ENCODE assay signal across 8 cellular contexts in genomic region chr1:199272690-199273089, GRCh38.
DNase-seq lines count a peak whose midpoint lies in the region; ATAC-seq lines count a peak whose summit lies in the region.

No MANE protein-coding gene starts in this region.

- H3K27ac ChIP-seq in SK-N-MC = peak overlapping the region; percentile 57

- no peak overlapping the region for H3K9ac ChIP-seq in SK-N-MC (ENCODE audit: insufficient read length)

- no peaks in the 10 kb centered on the region for H3K9me3 ChIP-seq in SK-N-MC (ENCODE audit: low read depth, low read length)

- no peak overlapping the region for H3K4me3 ChIP-seq in SK-N-MC

- DNase-seq in SK-N-MC (ENCODE audit: low read depth, low spot score) = no peak
- peak; percentile 95 for DNase-seq in iris pigment epithelial cell (ENCODE audit: low read depth)
- no peak for DNase-seq in globus pallidus (ENCODE audit: low spot score)
- DNase-seq in NCI-H146 treated with DMSO at 0.1 percent for 48 hours (lab: John Stamatoyannopoulos, UW; ENCODE audit: unreplicated experiment) = no peak
- DNase-seq in NCI-H1105 (lab: John Stamatoyannopoulos, UW) = no peak
- no peak for DNase-seq in NCI-H2227 (lab: John Stamatoyannopoulos, UW; ENCODE audit: unreplicated experiment)

- peak; percentile 93 for ATAC-seq in GM18868 (IDR thresholded peaks at IDR 0.05; ENCODE audit: unreplicated experiment)
- ATAC-seq in HG02885 (IDR thresholded peaks at IDR 0.05; ENCODE audit: poor library complexity, unreplicated experiment) = peak; percentile 78

- H3K36me3 ChIP-seq in SK-N-MC (ENCODE audit: insufficient read depth, low read length) = no peaks in the 10 kb centered on the region
